9 cellular contexts compared by ENCODE assay signal in genomic region chr14:93317836-93318807, GRCh38. TPM values are rescaled to one million over a fixed set of nuclear protein-coding genes. Genes with fewer than 3 reads are reported as not detected.
A peak's percentile ranks its signal among the peaks of the same experiment; 100 is the strongest.
DNase-seq lines count a peak whose midpoint lies in the region; ATAC-seq and TF ChIP-seq lines count a peak whose summit lies in the region.
"Had no signal": no experiment of that assay in that cellular context is flagged by ENCODE, and none has a peak within 500 bp of the region (broad histone marks: within the 10 kb centered on the region; RNA-seq: fewer than 3 reads in every experiment).

No MANE protein-coding gene starts in this region.

- no peak overlapping the region for H3K4me3 ChIP-seq in muscle layer of duodenum (ENCODE audit: low read depth in 1 of 2, low read length in 2 of 2)
- H3K4me3 ChIP-seq: SJCRH30 had no signal

- DNase-seq in COLO829 (ENCODE audit: low spot score) (peak; percentile 56), NOMO-1 treated with dmso at 0.1 percent for 144 hours (lab: John Stamatoyannopoulos, UW; ENCODE audit: unreplicated experiment) (peak; percentile 50), endothelial cell (ENCODE audit: low spot score) (no peak), DMS 273 treated with DMSO at 0.1 percent for 48 hours (lab: John Stamatoyannopoulos, UW) (no peak), DMS79 treated with DMSO at 0.1 percent for 48 hours (lab: John Stamatoyannopoulos, UW) (no peak)
- no peak for DNase-seq in stimulated activated naive CD4-positive, alpha-beta T cell treated with Interleukin-2 at 50 U/mL for 16 hours (lab: John Stamatoyannopoulos, UW)
- DNase-seq: SJCRH30 had no signal

- no peak overlapping the region for H3K4me3 Mint-ChIP-seq in endothelial cell (ENCODE audit: unreplicated experiment)

- H3K27ac Mint-ChIP-seq in endothelial cell (ENCODE audit: unreplicated experiment) = peak overlapping the region; percentile 39

- H3K36me3 Mint-ChIP-seq in endothelial cell (ENCODE audit: low read depth, unreplicated experiment) = no peaks in the 10 kb centered on the region

- no peaks in the 10 kb centered on the region for H3K9me3 Mint-ChIP-seq in endothelial cell (ENCODE audit: unreplicated experiment)

- H3K27me3 ChIP-seq in muscle layer of duodenum (ENCODE audit: low read depth, low read length) = no peaks in the 10 kb centered on the region
- H3K27me3 ChIP-seq: SJCRH30 had no signal

- ATAC-seq in GM18870 (IDR thresholded peaks at IDR 0.05; ENCODE audit: unreplicated experiment) = no peak

- no peaks in the 10 kb centered on the region for H3K9me3 ChIP-seq in muscle layer of duodenum (ENCODE audit: control insufficient read depth in 1 of 2, low read length in 2 of 2)
- H3K9me3 ChIP-seq: SJCRH30 had no signal

- H3K27me3 Mint-ChIP-seq in endothelial cell (ENCODE audit: unreplicated experiment) = no peaks in the 10 kb centered on the region

- H3K27ac ChIP-seq in muscle layer of duodenum (ENCODE audit: low read length) = peak overlapping the region; percentile 62
- H3K27ac ChIP-seq: SJCRH30 had no signal

- peaks cover 9 to 28% of the 10 kb centered on the region in 2 donors for H3K4me1 ChIP-seq in muscle layer of duodenum (ENCODE audit: control insufficient read depth in 1 of 2, insufficient read depth in 2 of 2, low read length in 2 of 2)
- H3K4me1 ChIP-seq: SJCRH30 had no signal

- TF ChIP-seq CTCF in endothelial cell (IDR thresholded peaks at IDR 0.05; ENCODE audit: unreplicated experiment) = no peak

- H3K36me3 ChIP-seq in muscle layer of duodenum (ENCODE audit: control insufficient read depth in 1 of 2, insufficient read depth in 2 of 2, low read length in 2 of 2) = no peaks in the 10 kb centered on the region

- H3K4me1 Mint-ChIP-seq in endothelial cell (ENCODE audit: unreplicated experiment) = peaks cover 27% of the 10 kb centered on the region

RNA-seq across cellular contexts. Expression of gene BTBD7, which starts 14.7 kb away (rescaled TPM):
- total RNA-seq in endothelial cell (ENCODE audit: unreplicated experiment) = 71.1 TPM

RNA-seq across cellular contexts. Expression of gene COX8C, which starts 28.9 kb away (rescaled TPM):
- not detected for total RNA-seq in endothelial cell (ENCODE audit: unreplicated experiment)
- total RNA-seq: SJCRH30 had no signal

Comparison
In these comparisons a context has a peak if more than half of its experiments do, and no peak if none do; other contexts are left out.
1. DNase-seq: peak in COLO829 (single experiment) and NOMO-1 treated with dmso at 0.1 percent for 144 hours (single experiment); none in endothelial cell (single experiment), DMS 273 treated with DMSO at 0.1 percent for 48 hours (single experiment), DMS79 treated with DMSO at 0.1 percent for 48 hours (single experiment) and stimulated activated naive CD4-positive, alpha-beta T cell treated with Interleukin-2 at 50 U/mL for 16 hours (single experiment).